ENCODE assay signal across 8 cellular contexts in genomic region chr4:99462875-99463464, GRCh38. TPM values are rescaled to one million over a fixed set of nuclear protein-coding genes. Genes with fewer than 3 reads are reported as not detected.
DNase-seq lines count a peak whose midpoint lies in the region; ATAC-seq lines count a peak whose summit lies in the region.

No MANE protein-coding gene starts in this region.

- no peaks in the 10 kb centered on the region for H3K9me3 ChIP-seq in CD8-positive, alpha-beta memory T cell (ENCODE audit: low read length)

- POLR2A ChIA-PET in CD8-positive, alpha-beta memory T cell (lab: Charles Lee), result no interaction called here

- CTCF ChIA-PET in CD8-positive, alpha-beta memory T cell (lab: Charles Lee), result interaction anchor here (0.9 to 1.5 kb wide), 4 partner anchors 9 to 996 kb away, joined by 3 to 4 read pairs (median 3); no protein-coding TSS in a partner anchor

- ATAC-seq in GM19023 (IDR thresholded peaks at IDR 0.05; ENCODE audit: unreplicated experiment) (peak; percentile 93), HG03108 (IDR thresholded peaks at IDR 0.05; ENCODE audit: unreplicated experiment) (peak; percentile 92)

- no peaks in the 10 kb centered on the region for H3K36me3 Mint-ChIP-seq in CD8-positive, alpha-beta memory T cell

- no peaks in the 10 kb centered on the region for H3K9me3 Mint-ChIP-seq in CD8-positive, alpha-beta memory T cell

- H3K4me3 ChIP-seq in CD8-positive, alpha-beta memory T cell (ENCODE audit: low read length), result no peak overlapping the region

- H3K27ac Mint-ChIP-seq in CD8-positive, alpha-beta memory T cell, result peak overlapping the region in 1 of 8 donors; percentile 68

- DNase-seq in CD8-positive, alpha-beta memory T cell, result peak in 4 of 5 donors; percentile 29 to 57 (median 30)
- DNase-seq in NCI-H510A (lab: John Stamatoyannopoulos, UW) (peak; percentile 2), epidermal melanocyte (ENCODE audit: insufficient read length, low spot score) (peak; percentile 71), mucosa of gallbladder (ENCODE audit: low spot score) (peak; percentile 64), substantia nigra (lab: John Stamatoyannopoulos, UW) (peak in 36 of 49 donors; percentile 0 to 66 (median 24))
- DNase-seq in activated CD8-positive, alpha-beta memory T cell treated with anti-CD3 and anti-CD28 coated beads for 1 hour (ENCODE audit: extremely low read depth in 1 of 2, low read depth in 1 of 2), result peak; percentile 5 to 10

- no peaks in the 10 kb centered on the region for H3K4me1 Mint-ChIP-seq in CD8-positive, alpha-beta memory T cell

- no peaks in the 10 kb centered on the region for H3K36me3 ChIP-seq in CD8-positive, alpha-beta memory T cell (ENCODE audit: insufficient read depth, low read length)

- no peak overlapping the region for H3K27ac ChIP-seq in CD8-positive, alpha-beta memory T cell (ENCODE audit: low read depth, low read length)
- no peak overlapping the region for H3K27ac ChIP-seq in substantia nigra (ENCODE audit: low read depth, low read length, poor library complexity, severe bottlenecking)

- H3K27me3 ChIP-seq in CD8-positive, alpha-beta memory T cell (ENCODE audit: insufficient read depth, low read length, poor library complexity, severe bottlenecking), result no peaks in the 10 kb centered on the region

- H3K4me3 Mint-ChIP-seq in CD8-positive, alpha-beta memory T cell, result no peak overlapping the region

- peaks cover 6 to 38% of the 10 kb centered on the region in 2 donors for H3K27me3 Mint-ChIP-seq in CD8-positive, alpha-beta memory T cell

- H3K4me1 ChIP-seq in CD8-positive, alpha-beta memory T cell (ENCODE audit: insufficient read depth, low read length), result no peaks in the 10 kb centered on the region

RNA-seq across cellular contexts. Expression of gene ADH7, which starts 27.8 kb away (rescaled TPM):
- not detected for total RNA-seq in CD8-positive, alpha-beta memory T cell
- not detected for polyA plus RNA-seq in CD8-positive, alpha-beta memory T cell
- total RNA-seq in mucosa of gallbladder, result not detected

RNA-seq across cellular contexts. Expression of gene C4orf17, which starts 47.9 kb away (rescaled TPM):
- not detected for total RNA-seq in CD8-positive, alpha-beta memory T cell
- polyA plus RNA-seq in CD8-positive, alpha-beta memory T cell, result not detected
- total RNA-seq in mucosa of gallbladder, result not detected

Comparison
In these comparisons a context has a peak if more than half of its experiments do, and no peak if none do; other contexts are left out.
1. DNase-seq: peak in every context shown above with its lines; median percentile 71 in epidermal melanocyte; 64 in mucosa of gallbladder; 30 in CD8-positive, alpha-beta memory T cell; 24 in substantia nigra; 8 in activated CD8-positive, alpha-beta memory T cell treated with anti-CD3 and anti-CD28 coated beads for 1 hour; 2 in NCI-H510A.